10 cellular contexts compared by ENCODE assay signal in genomic region chr15:94238539-94239118, GRCh38. TPM values are rescaled to one million over a fixed set of nuclear protein-coding genes. Genes with fewer than 3 reads are reported as not detected.
A peak's percentile ranks its signal among the peaks of the same experiment; 100 is the strongest.
DNase-seq lines count a peak whose midpoint lies in the region; ATAC-seq and TF ChIP-seq lines count a peak whose summit lies in the region.
"Had no signal": no experiment of that assay in that cellular context is flagged by ENCODE, and none has a peak within 500 bp of the region (broad histone marks: within the 10 kb centered on the region; RNA-seq: fewer than 3 reads in every experiment).

No MANE protein-coding gene starts in this region.

- peak overlapping the region; percentile 75 for H3K27ac Mint-ChIP-seq in activated naive CD8-positive, alpha-beta T cell treated with anti-CD3 and anti-CD28 coated beads, Interleukin-2, amount 50 U/mL, for 24 hours

- H3K27me3 ChIP-seq in effector memory CD4-positive, alpha-beta T cell (replicated peaks; ENCODE audit: control insufficient read depth, insufficient read depth, low read length, poor library complexity, severe bottlenecking), result no peaks in the 10 kb centered on the region

- no peak overlapping the region for H3K4me3 ChIP-seq in effector memory CD4-positive, alpha-beta T cell (ENCODE audit: insufficient read depth, low read depth, low read length, poor library complexity, severe bottlenecking)
- H3K4me3 ChIP-seq: K562 had no signal

- no peaks in the 10 kb centered on the region for H3K27me3 Mint-ChIP-seq in activated naive CD8-positive, alpha-beta T cell treated with anti-CD3 and anti-CD28 coated beads, Interleukin-2, amount 50 U/mL, for 24 hours

- TF ChIP-seq POLR2A in GM18505 (IDR thresholded peaks at IDR 0.05; ENCODE audit: borderline replicate concordance, extremely low read depth, insufficient read depth, insufficient read length), result no peak

- H3K36me3 ChIP-seq in effector memory CD4-positive, alpha-beta T cell (ENCODE audit: control insufficient read depth, insufficient read depth, low read length), result no peaks in the 10 kb centered on the region

- H3K9me3 Mint-ChIP-seq in activated naive CD8-positive, alpha-beta T cell treated with anti-CD3 and anti-CD28 coated beads, Interleukin-2, amount 50 U/mL, for 24 hours, result no peaks in the 10 kb centered on the region

- no peak overlapping the region for H3K27ac ChIP-seq in effector memory CD4-positive, alpha-beta T cell (ENCODE audit: insufficient read depth, low read length, poor library complexity, severe bottlenecking)

- H3K4me3 Mint-ChIP-seq in activated naive CD8-positive, alpha-beta T cell treated with anti-CD3 and anti-CD28 coated beads, Interleukin-2, amount 50 U/mL, for 24 hours, result peak overlapping the region; percentile 25

- H3K36me3 Mint-ChIP-seq in activated naive CD8-positive, alpha-beta T cell treated with anti-CD3 and anti-CD28 coated beads, Interleukin-2, amount 50 U/mL, for 24 hours (ENCODE audit: low read depth), result peaks cover 2% of the 10 kb centered on the region

- no peaks in the 10 kb centered on the region for H3K4me1 ChIP-seq in effector memory CD4-positive, alpha-beta T cell (ENCODE audit: control insufficient read depth, insufficient read depth, low read length, poor library complexity, severe bottlenecking)

- ATAC-seq in GM18505 (IDR thresholded peaks at IDR 0.05; ENCODE audit: unreplicated experiment) (peak; percentile 57), GM21423 (IDR thresholded peaks at IDR 0.05; ENCODE audit: unreplicated experiment) (peak; percentile 81), HG03442 (IDR thresholded peaks at IDR 0.05; ENCODE audit: unreplicated experiment) (peak; percentile 53)
- ATAC-seq in activated naive CD8-positive, alpha-beta T cell treated with anti-CD3 and anti-CD28 coated beads, Interleukin-2, amount 50 U/mL, for 24 hours, result peak; percentile 27
- ATAC-seq: K562 had no signal

- H3K9me3 ChIP-seq in effector memory CD4-positive, alpha-beta T cell (ENCODE audit: control insufficient read depth, low read length), result no peaks in the 10 kb centered on the region

- no peak for DNase-seq in activated naive CD8-positive, alpha-beta T cell treated with anti-CD3 and anti-CD28 coated beads, Interleukin-2, amount 50 U/mL, for 24 hours
- no peak for DNase-seq in NCI-H1694 treated with DMSO at 0.1 percent for 48 hours (lab: John Stamatoyannopoulos, UW)
- no peak for DNase-seq in G401 (ENCODE audit: low spot score)
- DNase-seq in effector memory CD4-positive, alpha-beta T cell, result no peak
- DNase-seq in activated gamma-delta T cell treated with Interleukin-2 at 50 U/mL for 16 hours, result no peak
- DNase-seq: GDM1 had no signal

- H3K4me1 Mint-ChIP-seq in activated naive CD8-positive, alpha-beta T cell treated with anti-CD3 and anti-CD28 coated beads, Interleukin-2, amount 50 U/mL, for 24 hours, result peaks cover 76% of the 10 kb centered on the region

- in situ Hi-C loops in G401 (cut with HindIII; ENCODE audit: low sequenced_read_pairs), result no loop called here

RNA-seq across cellular contexts. Expression of gene MCTP2, which starts 7.3 kb away (rescaled TPM):
- not detected in 2 replicates for total RNA-seq in G401 (2014; rRNA removed; shearing (Covaris generic))

Comparison
In these comparisons a context has a peak if more than half of its experiments do, and no peak if none do; other contexts are left out.
1. ATAC-seq: peak in every context shown above with its lines; median percentile 81 in GM21423; 57 in GM18505; 53 in HG03442; 27 in activated naive CD8-positive, alpha-beta T cell treated with anti-CD3 and anti-CD28 coated beads, Interleukin-2, amount 50 U/mL, for 24 hours.